ENCODE assay signal across 10 cellular contexts in the genomic region with DNA sequence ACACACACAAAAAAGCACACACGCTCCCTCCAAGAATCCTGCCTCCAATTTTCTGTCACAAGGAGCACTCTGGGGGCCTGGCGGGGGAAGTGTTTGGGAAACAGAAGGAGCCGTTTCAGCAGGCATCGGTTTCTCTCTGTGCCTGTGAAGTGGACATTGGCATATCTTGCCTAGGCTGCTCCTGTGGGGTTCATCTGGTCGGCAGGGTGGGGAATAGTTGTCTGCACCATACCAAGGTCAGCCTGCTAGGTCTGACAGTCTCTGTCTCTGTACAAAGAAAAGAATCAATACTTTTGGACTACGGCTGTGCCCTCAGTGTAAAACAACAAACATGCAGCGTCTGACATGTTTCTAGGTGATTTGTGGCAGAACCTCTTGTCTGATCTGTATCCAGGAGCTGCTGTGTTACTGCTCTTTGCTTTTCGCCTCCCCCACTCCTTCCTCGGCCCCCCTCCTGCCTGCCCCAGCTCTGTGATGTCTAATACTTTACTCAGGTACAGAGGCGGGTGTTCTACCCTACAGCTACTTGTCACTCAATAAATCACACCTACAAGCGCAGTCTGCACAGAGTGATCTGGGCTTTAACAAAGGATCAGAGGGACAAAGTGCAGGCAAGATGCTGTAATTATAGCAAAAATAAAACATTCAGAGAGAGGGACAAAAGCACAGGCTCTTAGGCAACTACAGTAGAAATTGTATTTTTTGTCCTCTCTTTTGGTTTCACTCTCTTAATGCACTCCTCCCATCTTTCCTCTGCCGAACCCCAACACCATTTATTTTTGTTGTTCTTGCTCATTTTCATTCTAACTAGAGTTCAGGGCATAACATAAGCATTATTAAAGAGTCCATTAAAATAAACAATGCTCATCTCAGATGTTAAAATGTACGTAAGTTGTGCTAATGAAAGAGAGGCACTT.
DNase-seq lines count a peak whose midpoint lies in the region; ATAC-seq and TF ChIP-seq lines count a peak whose summit lies in the region.
"Had no signal": no experiment of that assay in that cellular context is flagged by ENCODE, and none has a peak within 500 bp of the region (broad histone marks: within the 10 kb centered on the region; RNA-seq: fewer than 3 reads in every experiment).

No MANE protein-coding gene starts in this region.

- H3K36me3 ChIP-seq in HUES48 (ENCODE audit: control insufficient read depth, insufficient read depth, low read length) (no peaks in the 10 kb centered on the region), sigmoid colon (no peaks in the 10 kb centered on the region)
- H3K36me3 ChIP-seq: pancreas had no signal

- DNase-seq in WTC11 (ENCODE audit: low spot score) (no peak), islet precursor cell (peak; percentile 87), sigmoid colon (peak; percentile 76), NOMO-1 treated with DMSO at 0.1 percent for 48 hours (lab: John Stamatoyannopoulos, UW; ENCODE audit: unreplicated experiment) (no peak)
- no peak for DNase-seq in activated naive CD4-positive, alpha-beta T cell (lab: John Stamatoyannopoulos, UW)
- DNase-seq: activated T-cell treated with anti-CD3 and anti-CD28 coated beads, Interleukin-2, amount 50 U/mL, for 4 hours; pancreas had no signal

- no peak for TF ChIP-seq EP300 in sigmoid colon (IDR thresholded peaks at IDR 0.05)

- TF ChIP-seq CTCF in WTC11 (IDR thresholded peaks at IDR 0.05), result no peak
- TF ChIP-seq CTCF in sigmoid colon (IDR thresholded peaks at IDR 0.05), result no peak

- CTCF ChIA-PET in WTC11 (lab: Charles Lee), result interaction anchor here (1.2 kb wide), 1 partner anchor 13 kb away, joined by 4 read pairs; no protein-coding TSS in a partner anchor

- no peaks in the 10 kb centered on the region for H3K27me3 Mint-ChIP-seq in WTC11 (ENCODE audit: low read depth)

- H3K27ac ChIP-seq in HUES48 (ENCODE audit: low read depth, low read length) (no peak overlapping the region), sigmoid colon (peak overlapping the region; percentile 7 to 83 (median 80))
- H3K27ac ChIP-seq: pancreas had no signal

- H3K4me1 Mint-ChIP-seq in WTC11, result peaks cover 77% of the 10 kb centered on the region

- H3K36me3 Mint-ChIP-seq in WTC11, result no peaks in the 10 kb centered on the region

- ATAC-seq in WTC11 (peak; percentile 35), GM21576 (IDR thresholded peaks at IDR 0.05; ENCODE audit: unreplicated experiment) (no peak), GM21619 (IDR thresholded peaks at IDR 0.05; ENCODE audit: unreplicated experiment) (no peak)
- ATAC-seq: activated T-cell treated with anti-CD3 and anti-CD28 coated beads, Interleukin-2, amount 50 U/mL, for 4 hours had no signal

- POLR2A ChIA-PET in WTC11 (lab: Charles Lee), result no interaction called here

- H3K4me1 ChIP-seq in HUES48 (ENCODE audit: control insufficient read depth, insufficient read depth, low read length) (peaks cover 80% of the 10 kb centered on the region), sigmoid colon (peaks cover 0 to 76% (median 54%) of the 10 kb centered on the region in 4 donors)
- H3K4me1 ChIP-seq: pancreas had no signal

- TF ChIP-seq POLR2A in sigmoid colon (IDR thresholded peaks at IDR 0.05), result no peak

- H3K9me3 Mint-ChIP-seq in WTC11, result no peaks in the 10 kb centered on the region

- peak overlapping the region; percentile 4; the same call in 1 of the 2 replicates for H3K4me3 ChIP-seq in HUES48 (ENCODE audit: low read depth, low read length)
- H3K4me3 ChIP-seq in sigmoid colon, result peak overlapping the region; percentile 5 to 37 (median 34)
- H3K4me3 ChIP-seq: pancreas had no signal

- peak overlapping the region; percentile 16; the same call in 1 of the 2 replicates for H3K4me3 Mint-ChIP-seq in WTC11
- H3K4me3 Mint-ChIP-seq: activated T-cell treated with anti-CD3 and anti-CD28 coated beads, Interleukin-2, amount 50 U/mL, for 4 hours had no signal

- intact Hi-C loops in sigmoid colon (cut with DNase I), result loop anchor here (2.0 to 10.0 kb wide), 5 partner anchors 51 to 781 kb away; no protein-coding TSS in a partner anchor

- no peaks in the 10 kb centered on the region for H3K9me3 ChIP-seq in HUES48 (ENCODE audit: control insufficient read depth, insufficient read depth, low read length)
- no peaks in the 10 kb centered on the region for H3K9me3 ChIP-seq in sigmoid colon
- H3K9me3 ChIP-seq: pancreas had no signal

- WGBS in sigmoid colon, 2 donors, result 61 to 65% methylated on average over 13 of the region's 13 CpGs

- H3K27me3 ChIP-seq in HUES48 (ENCODE audit: control insufficient read depth, insufficient read depth, low read length), result no peaks in the 10 kb centered on the region
- H3K27me3 ChIP-seq in sigmoid colon, result no peaks in the 10 kb centered on the region
- H3K27me3 ChIP-seq: pancreas had no signal

- peak overlapping the region; percentile 94 for H3K27ac Mint-ChIP-seq in WTC11

- H3K9ac ChIP-seq in HUES48 (ENCODE audit: low read depth, low read length), result 0 out of 2 replicates have a peak overlapping the region, but pooled peaks have one; percentile 6

TF ChIP-seq in WTC11, 78 proteins besides CTCF, POLR2A, EP300 and RAD21:
- TF ChIP-seq, protein P1, sequence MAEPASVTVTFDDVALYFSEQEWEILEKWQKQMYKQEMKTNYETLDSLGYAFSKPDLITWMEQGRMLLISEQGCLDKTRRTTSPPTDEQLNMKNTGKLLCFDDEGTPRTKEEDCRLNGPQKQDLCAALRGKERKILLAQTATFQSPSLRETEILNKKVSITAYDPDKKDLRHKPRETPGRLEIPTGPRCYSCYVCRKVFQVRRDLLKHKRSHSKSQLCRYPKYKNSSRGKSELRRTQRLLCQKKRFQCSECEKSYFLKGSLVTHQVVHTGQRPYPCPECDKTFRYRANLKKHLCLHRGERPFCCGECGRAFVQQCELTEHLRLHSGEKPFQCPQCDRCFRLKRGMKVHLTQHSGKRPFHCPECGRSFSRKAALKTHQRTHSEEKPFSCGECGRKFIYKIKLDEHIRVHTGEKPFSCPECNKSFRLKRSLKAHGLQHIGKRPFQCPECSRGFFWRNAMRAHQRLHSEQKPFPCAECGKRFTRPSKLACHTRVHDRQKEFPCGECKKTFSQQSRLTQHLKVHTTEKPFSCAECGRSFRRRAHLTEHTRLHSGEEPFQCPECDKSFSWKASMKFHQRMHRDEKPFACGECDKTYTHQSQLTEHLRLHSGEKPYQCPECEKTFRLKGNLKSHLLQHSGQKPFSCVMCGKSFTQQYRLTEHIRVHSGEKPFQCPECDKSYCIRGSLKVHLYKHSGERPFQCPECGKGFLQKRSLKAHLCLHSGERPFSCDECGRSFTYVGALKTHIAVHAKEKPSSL (CRISPR knock-in tag; conservative IDR thresholded peaks at IDR 0.05), result no peak
- TF ChIP-seq, protein P2, sequence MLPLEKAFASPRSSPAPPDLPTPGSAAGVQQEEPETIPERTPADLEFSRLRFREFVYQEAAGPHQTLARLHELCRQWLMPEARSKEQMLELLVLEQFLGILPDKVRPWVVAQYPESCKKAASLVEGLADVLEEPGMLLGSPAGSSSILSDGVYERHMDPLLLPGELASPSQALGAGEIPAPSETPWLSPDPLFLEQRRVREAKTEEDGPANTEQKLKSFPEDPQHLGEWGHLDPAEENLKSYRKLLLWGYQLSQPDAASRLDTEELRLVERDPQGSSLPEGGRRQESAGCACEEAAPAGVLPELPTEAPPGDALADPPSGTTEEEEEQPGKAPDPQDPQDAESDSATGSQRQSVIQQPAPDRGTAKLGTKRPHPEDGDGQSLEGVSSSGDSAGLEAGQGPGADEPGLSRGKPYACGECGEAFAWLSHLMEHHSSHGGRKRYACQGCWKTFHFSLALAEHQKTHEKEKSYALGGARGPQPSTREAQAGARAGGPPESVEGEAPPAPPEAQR (CRISPR knock-in tag; IDR thresholded peaks at IDR 0.05), result no peak
- TF ChIP-seq, protein P3, sequence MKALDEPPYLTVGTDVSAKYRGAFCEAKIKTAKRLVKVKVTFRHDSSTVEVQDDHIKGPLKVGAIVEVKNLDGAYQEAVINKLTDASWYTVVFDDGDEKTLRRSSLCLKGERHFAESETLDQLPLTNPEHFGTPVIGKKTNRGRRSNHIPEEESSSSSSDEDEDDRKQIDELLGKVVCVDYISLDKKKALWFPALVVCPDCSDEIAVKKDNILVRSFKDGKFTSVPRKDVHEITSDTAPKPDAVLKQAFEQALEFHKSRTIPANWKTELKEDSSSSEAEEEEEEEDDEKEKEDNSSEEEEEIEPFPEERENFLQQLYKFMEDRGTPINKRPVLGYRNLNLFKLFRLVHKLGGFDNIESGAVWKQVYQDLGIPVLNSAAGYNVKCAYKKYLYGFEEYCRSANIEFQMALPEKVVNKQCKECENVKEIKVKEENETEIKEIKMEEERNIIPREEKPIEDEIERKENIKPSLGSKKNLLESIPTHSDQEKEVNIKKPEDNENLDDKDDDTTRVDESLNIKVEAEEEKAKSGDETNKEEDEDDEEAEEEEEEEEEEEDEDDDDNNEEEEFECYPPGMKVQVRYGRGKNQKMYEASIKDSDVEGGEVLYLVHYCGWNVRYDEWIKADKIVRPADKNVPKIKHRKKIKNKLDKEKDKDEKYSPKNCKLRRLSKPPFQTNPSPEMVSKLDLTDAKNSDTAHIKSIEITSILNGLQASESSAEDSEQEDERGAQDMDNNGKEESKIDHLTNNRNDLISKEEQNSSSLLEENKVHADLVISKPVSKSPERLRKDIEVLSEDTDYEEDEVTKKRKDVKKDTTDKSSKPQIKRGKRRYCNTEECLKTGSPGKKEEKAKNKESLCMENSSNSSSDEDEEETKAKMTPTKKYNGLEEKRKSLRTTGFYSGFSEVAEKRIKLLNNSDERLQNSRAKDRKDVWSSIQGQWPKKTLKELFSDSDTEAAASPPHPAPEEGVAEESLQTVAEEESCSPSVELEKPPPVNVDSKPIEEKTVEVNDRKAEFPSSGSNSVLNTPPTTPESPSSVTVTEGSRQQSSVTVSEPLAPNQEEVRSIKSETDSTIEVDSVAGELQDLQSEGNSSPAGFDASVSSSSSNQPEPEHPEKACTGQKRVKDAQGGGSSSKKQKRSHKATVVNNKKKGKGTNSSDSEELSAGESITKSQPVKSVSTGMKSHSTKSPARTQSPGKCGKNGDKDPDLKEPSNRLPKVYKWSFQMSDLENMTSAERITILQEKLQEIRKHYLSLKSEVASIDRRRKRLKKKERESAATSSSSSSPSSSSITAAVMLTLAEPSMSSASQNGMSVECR (CRISPR knock-in tag; IDR thresholded peaks at IDR 0.05; ENCODE audit: borderline replicate concordance), result no peak
- TF ChIP-seq, protein P4, sequence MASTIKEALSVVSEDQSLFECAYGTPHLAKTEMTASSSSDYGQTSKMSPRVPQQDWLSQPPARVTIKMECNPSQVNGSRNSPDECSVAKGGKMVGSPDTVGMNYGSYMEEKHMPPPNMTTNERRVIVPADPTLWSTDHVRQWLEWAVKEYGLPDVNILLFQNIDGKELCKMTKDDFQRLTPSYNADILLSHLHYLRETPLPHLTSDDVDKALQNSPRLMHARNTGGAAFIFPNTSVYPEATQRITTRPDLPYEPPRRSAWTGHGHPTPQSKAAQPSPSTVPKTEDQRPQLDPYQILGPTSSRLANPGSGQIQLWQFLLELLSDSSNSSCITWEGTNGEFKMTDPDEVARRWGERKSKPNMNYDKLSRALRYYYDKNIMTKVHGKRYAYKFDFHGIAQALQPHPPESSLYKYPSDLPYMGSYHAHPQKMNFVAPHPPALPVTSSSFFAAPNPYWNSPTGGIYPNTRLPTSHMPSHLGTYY (CRISPR knock-in tag; IDR thresholded peaks at IDR 0.05), result no peak
- TF ChIP-seq GABPB1 (CRISPR knock-in tag; IDR thresholded peaks at IDR 0.05) (no peak), ESRRA (CRISPR knock-in tag; IDR thresholded peaks at IDR 0.05; ENCODE audit: borderline replicate concordance) (no peak)

Comparison
In these comparisons a context has a peak if more than half of its experiments do, and no peak if none do; other contexts are left out.
1. DNase-seq: peak in islet precursor cell (single experiment) and sigmoid colon (single experiment); none in WTC11 (single experiment), NOMO-1 treated with DMSO at 0.1 percent for 48 hours (single experiment) and activated naive CD4-positive, alpha-beta T cell (0 of 4).